ENCODE assay signal across 1 cellular context in the genomic region with DNA sequence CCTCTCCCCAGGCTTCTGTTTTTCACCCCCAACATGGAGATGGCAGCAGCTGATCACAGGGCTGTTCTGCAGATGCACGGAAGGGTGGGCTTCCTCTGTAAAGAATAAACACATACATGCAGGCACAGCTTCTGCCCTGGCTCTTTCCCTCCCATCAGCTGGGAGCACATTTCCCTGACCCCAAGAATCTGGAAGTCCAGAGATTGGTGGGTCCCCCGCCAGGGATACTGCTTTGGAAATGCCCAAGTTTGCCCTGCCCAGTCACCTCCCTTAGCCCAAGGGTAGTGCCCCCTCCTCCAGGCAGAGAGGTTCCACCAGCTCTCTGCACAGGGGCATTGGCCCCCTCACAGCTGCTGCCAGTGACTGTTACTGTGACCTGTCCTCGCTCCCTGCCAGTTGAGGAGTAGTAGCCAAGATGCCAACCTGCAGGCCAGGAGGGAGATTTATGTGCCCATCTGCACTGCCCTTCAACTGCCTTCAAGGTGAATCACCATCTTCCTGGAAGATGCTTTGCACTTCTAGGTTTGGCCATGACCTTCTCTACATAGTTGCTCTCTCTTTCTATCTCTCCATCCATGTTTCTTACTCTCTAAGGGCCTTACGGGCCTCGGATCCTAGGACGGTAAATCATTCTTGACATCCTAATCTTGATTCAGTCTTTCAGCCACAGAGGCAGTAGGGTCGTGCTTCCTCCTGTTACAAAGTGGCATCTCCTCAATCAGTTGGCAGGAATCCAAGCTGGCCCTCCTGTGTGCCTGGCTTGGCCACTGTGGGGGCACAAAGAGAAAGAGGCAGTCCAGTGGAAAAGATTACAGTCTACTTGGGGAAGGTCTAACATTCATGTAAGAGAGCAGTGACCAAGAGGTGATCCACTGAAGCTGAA.
A peak's percentile ranks its signal among the peaks of the same experiment; 100 is the strongest.
TF ChIP-seq lines count a peak whose summit lies in the region.

No MANE protein-coding gene starts in this region.

TF ChIP-seq in SK-N-SH, 30 proteins besides CTCF, POLR2A, EP300 and RAD21 (continued from another document):
- TF ChIP-seq, protein P1, sequence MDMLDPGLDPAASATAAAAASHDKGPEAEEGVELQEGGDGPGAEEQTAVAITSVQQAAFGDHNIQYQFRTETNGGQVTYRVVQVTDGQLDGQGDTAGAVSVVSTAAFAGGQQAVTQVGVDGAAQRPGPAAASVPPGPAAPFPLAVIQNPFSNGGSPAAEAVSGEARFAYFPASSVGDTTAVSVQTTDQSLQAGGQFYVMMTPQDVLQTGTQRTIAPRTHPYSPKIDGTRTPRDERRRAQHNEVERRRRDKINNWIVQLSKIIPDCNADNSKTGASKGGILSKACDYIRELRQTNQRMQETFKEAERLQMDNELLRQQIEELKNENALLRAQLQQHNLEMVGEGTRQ (IDR thresholded peaks at IDR 0.05; ENCODE audit: borderline replicate concordance, low read depth, low read length), result no peak
- TF ChIP-seq FOXJ3 (CRISPR knock-in tag; IDR thresholded peaks at IDR 0.05) (no peak), TAF1 (IDR thresholded peaks at IDR 0.05; ENCODE audit: borderline replicate concordance, low read depth, low read length) (no peak), MXI1 (IDR thresholded peaks at IDR 0.05; ENCODE audit: low read depth, low read length) (no peak), RCOR1 (IDR thresholded peaks at IDR 0.05; ENCODE audit: low read length) (no peak), JUND (IDR thresholded peaks at IDR 0.05) (peak; percentile 88), NRF1 (IDR thresholded peaks at IDR 0.05; ENCODE audit: low read depth, low read length) (no peak), NFIC (IDR thresholded peaks at IDR 0.05; ENCODE audit: borderline replicate concordance) (peak; percentile 91), POLR2AphosphoS5 (IDR thresholded peaks at IDR 0.05; ENCODE audit: low read depth, low read length) (0 out of 2 replicates have a peak, but pooled peaks have one; percentile 32), GABPA (IDR thresholded peaks at IDR 0.05; ENCODE audit: low read depth) (no peak), SIN3A (IDR thresholded peaks at IDR 0.05; ENCODE audit: borderline replicate concordance, low read depth, low read length) (0 out of 2 replicates have a peak, but pooled peaks have one; percentile 14), ELF1 (IDR thresholded peaks at IDR 0.05) (no peak), CHD2 (IDR thresholded peaks at IDR 0.05; ENCODE audit: low read length, partially characterized antibody) (no peak), FOXM1 (IDR thresholded peaks at IDR 0.05; ENCODE audit: low read depth) (no peak), MEF2A (IDR thresholded peaks at IDR 0.05; ENCODE audit: borderline replicate concordance, low read depth) (no peak), RFX5 (IDR thresholded peaks at IDR 0.05; ENCODE audit: low read length) (no peak), SMC3 (IDR thresholded peaks at IDR 0.05; ENCODE audit: low read depth, low read length) (no peak), TEAD4 (IDR thresholded peaks at IDR 0.05; ENCODE audit: borderline replicate concordance, insufficient read depth) (peak; percentile 62; the same call in 1 of the 2 replicates), FOSL2 (IDR thresholded peaks at IDR 0.05; ENCODE audit: borderline replicate concordance, low read depth) (peak; percentile 69; the same call in 1 of the 2 replicates), GATA2 (CRISPR knock-in tag; IDR thresholded peaks at IDR 0.05) (peak; percentile 82), TCF12 (IDR thresholded peaks at IDR 0.05) (peak; percentile 92)
- TF ChIP-seq, protein P2, sequence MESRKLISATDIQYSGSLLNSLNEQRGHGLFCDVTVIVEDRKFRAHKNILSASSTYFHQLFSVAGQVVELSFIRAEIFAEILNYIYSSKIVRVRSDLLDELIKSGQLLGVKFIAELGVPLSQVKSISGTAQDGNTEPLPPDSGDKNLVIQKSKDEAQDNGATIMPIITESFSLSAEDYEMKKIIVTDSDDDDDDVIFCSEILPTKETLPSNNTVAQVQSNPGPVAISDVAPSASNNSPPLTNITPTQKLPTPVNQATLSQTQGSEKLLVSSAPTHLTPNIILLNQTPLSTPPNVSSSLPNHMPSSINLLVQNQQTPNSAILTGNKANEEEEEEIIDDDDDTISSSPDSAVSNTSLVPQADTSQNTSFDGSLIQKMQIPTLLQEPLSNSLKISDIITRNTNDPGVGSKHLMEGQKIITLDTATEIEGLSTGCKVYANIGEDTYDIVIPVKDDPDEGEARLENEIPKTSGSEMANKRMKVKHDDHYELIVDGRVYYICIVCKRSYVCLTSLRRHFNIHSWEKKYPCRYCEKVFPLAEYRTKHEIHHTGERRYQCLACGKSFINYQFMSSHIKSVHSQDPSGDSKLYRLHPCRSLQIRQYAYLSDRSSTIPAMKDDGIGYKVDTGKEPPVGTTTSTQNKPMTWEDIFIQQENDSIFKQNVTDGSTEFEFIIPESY (IDR thresholded peaks at IDR 0.05; ENCODE audit: borderline replicate concordance, low read depth), result 0 out of 2 replicates have a peak, but pooled peaks have one; percentile 40
- TF ChIP-seq, protein P3, sequence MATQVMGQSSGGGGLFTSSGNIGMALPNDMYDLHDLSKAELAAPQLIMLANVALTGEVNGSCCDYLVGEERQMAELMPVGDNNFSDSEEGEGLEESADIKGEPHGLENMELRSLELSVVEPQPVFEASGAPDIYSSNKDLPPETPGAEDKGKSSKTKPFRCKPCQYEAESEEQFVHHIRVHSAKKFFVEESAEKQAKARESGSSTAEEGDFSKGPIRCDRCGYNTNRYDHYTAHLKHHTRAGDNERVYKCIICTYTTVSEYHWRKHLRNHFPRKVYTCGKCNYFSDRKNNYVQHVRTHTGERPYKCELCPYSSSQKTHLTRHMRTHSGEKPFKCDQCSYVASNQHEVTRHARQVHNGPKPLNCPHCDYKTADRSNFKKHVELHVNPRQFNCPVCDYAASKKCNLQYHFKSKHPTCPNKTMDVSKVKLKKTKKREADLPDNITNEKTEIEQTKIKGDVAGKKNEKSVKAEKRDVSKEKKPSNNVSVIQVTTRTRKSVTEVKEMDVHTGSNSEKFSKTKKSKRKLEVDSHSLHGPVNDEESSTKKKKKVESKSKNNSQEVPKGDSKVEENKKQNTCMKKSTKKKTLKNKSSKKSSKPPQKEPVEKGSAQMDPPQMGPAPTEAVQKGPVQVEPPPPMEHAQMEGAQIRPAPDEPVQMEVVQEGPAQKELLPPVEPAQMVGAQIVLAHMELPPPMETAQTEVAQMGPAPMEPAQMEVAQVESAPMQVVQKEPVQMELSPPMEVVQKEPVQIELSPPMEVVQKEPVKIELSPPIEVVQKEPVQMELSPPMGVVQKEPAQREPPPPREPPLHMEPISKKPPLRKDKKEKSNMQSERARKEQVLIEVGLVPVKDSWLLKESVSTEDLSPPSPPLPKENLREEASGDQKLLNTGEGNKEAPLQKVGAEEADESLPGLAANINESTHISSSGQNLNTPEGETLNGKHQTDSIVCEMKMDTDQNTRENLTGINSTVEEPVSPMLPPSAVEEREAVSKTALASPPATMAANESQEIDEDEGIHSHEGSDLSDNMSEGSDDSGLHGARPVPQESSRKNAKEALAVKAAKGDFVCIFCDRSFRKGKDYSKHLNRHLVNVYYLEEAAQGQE (IDR thresholded peaks at IDR 0.05; ENCODE audit: low read depth, low read length), result no peak
- TF ChIP-seq, protein P4, sequence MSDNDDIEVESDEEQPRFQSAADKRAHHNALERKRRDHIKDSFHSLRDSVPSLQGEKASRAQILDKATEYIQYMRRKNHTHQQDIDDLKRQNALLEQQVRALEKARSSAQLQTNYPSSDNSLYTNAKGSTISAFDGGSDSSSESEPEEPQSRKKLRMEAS (IDR thresholded peaks at IDR 0.05; ENCODE audit: low read depth), result 0 out of 2 replicates have a peak, but pooled peaks have one; percentile 43
- TF ChIP-seq, protein P5, sequence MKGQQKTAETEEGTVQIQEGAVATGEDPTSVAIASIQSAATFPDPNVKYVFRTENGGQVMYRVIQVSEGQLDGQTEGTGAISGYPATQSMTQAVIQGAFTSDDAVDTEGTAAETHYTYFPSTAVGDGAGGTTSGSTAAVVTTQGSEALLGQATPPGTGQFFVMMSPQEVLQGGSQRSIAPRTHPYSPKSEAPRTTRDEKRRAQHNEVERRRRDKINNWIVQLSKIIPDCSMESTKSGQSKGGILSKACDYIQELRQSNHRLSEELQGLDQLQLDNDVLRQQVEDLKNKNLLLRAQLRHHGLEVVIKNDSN (IDR thresholded peaks at IDR 0.05; ENCODE audit: borderline replicate concordance, low read depth), result no peak
- TF ChIP-seq, protein P6, sequence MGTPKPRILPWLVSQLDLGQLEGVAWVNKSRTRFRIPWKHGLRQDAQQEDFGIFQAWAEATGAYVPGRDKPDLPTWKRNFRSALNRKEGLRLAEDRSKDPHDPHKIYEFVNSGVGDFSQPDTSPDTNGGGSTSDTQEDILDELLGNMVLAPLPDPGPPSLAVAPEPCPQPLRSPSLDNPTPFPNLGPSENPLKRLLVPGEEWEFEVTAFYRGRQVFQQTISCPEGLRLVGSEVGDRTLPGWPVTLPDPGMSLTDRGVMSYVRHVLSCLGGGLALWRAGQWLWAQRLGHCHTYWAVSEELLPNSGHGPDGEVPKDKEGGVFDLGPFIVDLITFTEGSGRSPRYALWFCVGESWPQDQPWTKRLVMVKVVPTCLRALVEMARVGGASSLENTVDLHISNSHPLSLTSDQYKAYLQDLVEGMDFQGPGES (IDR thresholded peaks at IDR 0.05; ENCODE audit: low read depth, low read length), result no peak
- TF ChIP-seq, protein P7, sequence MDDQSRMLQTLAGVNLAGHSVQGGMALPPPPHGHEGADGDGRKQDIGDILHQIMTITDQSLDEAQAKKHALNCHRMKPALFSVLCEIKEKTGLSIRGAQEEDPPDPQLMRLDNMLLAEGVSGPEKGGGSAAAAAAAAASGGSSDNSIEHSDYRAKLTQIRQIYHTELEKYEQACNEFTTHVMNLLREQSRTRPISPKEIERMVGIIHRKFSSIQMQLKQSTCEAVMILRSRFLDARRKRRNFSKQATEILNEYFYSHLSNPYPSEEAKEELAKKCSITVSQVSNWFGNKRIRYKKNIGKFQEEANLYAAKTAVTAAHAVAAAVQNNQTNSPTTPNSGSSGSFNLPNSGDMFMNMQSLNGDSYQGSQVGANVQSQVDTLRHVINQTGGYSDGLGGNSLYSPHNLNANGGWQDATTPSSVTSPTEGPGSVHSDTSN (IDR thresholded peaks at IDR 0.05), result peak; percentile 95
